8 cellular contexts compared by ENCODE assay signal in the genomic region with DNA sequence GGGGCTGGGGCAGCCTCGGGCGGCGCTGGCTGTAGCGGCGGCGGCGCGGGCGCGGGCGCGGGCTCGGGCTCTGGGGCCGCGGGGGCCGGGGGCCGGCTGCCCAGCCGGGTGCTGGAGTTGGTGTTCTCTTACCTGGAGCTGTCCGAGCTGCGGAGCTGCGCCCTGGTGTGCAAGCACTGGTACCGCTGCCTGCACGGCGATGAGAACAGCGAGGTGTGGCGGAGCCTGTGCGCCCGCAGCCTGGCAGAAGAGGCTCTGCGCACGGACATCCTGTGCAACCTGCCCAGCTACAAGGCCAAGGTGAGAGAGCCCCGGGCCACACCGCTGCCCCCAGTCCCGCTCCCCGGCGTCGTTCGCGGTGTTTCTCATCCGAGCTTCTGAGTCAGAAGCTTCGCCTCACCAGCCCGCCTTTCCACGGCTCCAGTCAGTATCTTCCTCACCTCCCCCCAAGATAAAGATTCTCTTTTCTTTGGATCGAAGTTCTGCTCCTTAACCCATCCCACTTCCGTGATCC. TPM values are rescaled to one million over a fixed set of nuclear protein-coding genes. Genes with fewer than 3 reads are reported as not detected.
DNase-seq lines count a peak whose midpoint lies in the region; ATAC-seq and TF ChIP-seq lines count a peak whose summit lies in the region.

No MANE protein-coding gene starts in this region.

- H3K27me3 Mint-ChIP-seq in activated T-helper 1 cell treated with anti-CD3 and anti-CD28 coated beads, Interleukin-12 subunit alpha, Interleukin-12 subunit beta, Interleukin-2, Interleukin-4 antibody, amounts not matched to agents 30 ng/mL and 10 ng/mL and 1 ng/mL, durations not matched to agents 14 hours and 24 hours and 36 hours (ENCODE audit: insufficient read depth): no peaks in the 10 kb centered on the region

- TF ChIP-seq POLR2A in transverse colon (IDR thresholded peaks at IDR 0.05): no peak

- peak overlapping the region; percentile 87 for H3K27ac ChIP-seq in neutrophil
- H3K27ac ChIP-seq in transverse colon: peak overlapping the region; percentile 86 to 98 (median 95)

- peaks cover 5% of the 10 kb centered on the region for H3K36me3 ChIP-seq in neutrophil
- no peaks in the 10 kb centered on the region for H3K36me3 ChIP-seq in transverse colon

- H3K4me1 Mint-ChIP-seq in activated T-helper 1 cell treated with anti-CD3 and anti-CD28 coated beads, Interleukin-12 subunit alpha, Interleukin-12 subunit beta, Interleukin-2, Interleukin-4 antibody, amounts not matched to agents 30 ng/mL and 10 ng/mL and 1 ng/mL, durations not matched to agents 14 hours and 24 hours and 36 hours (ENCODE audit: low read depth): peaks cover 37% of the 10 kb centered on the region

- H3K36me3 Mint-ChIP-seq in activated T-helper 1 cell treated with anti-CD3 and anti-CD28 coated beads, Interleukin-12 subunit alpha, Interleukin-12 subunit beta, Interleukin-2, Interleukin-4 antibody, amounts not matched to agents 30 ng/mL and 10 ng/mL and 1 ng/mL, durations not matched to agents 14 hours and 24 hours and 36 hours (ENCODE audit: low read depth): peaks cover 12% of the 10 kb centered on the region

- in situ Hi-C loops in transverse colon (cut with MboI; ENCODE audit: low pct_ligation_motif_present in 1 of 4, low pct_unique_long_range_greater_than_20kb in 1 of 4, low sequenced_read_pairs in 3 of 4): no loop called here

- H3K4me3 Mint-ChIP-seq in activated T-helper 1 cell treated with anti-CD3 and anti-CD28 coated beads, Interleukin-12 subunit alpha, Interleukin-12 subunit beta, Interleukin-2, Interleukin-4 antibody, amounts not matched to agents 30 ng/mL and 10 ng/mL and 1 ng/mL, durations not matched to agents 14 hours and 24 hours and 36 hours: peak overlapping the region; percentile 96

- H3K4me1 ChIP-seq in neutrophil (ENCODE audit: control insufficient read depth in 1 of 2, insufficient read depth in 1 of 2, low read depth in 1 of 2, low read length in 1 of 2) (peaks cover 25% of the 10 kb centered on the region in 2 experiments), transverse colon (peaks cover 18 to 33% (median 22%) of the 10 kb centered on the region in 4 donors)

- H3K4me3 ChIP-seq in foreskin fibroblast (ENCODE audit: low read depth in 1 of 2, low read length in 2 of 2) (peak overlapping the region; percentile 99 to 100), neutrophil (ENCODE audit: low read depth in 1 of 2, low read length in 1 of 2) (peak overlapping the region; percentile 92 to 93), transverse colon (peak overlapping the region; percentile 73 to 100 (median 96))

- TF ChIP-seq CTCF in foreskin fibroblast (IDR thresholded peaks at IDR 0.05; ENCODE audit: low read depth, low read length): no peak
- no peak for TF ChIP-seq CTCF in neutrophil (IDR thresholded peaks at IDR 0.05)
- TF ChIP-seq CTCF in transverse colon (IDR thresholded peaks at IDR 0.05): no peak

- 0 to 1% methylated on average over 12 to 25 of the region's 44 CpGs for WGBS in transverse colon (ENCODE audit: low coverage in 1 of 2), 2 donors

- peak; percentile 29 for ATAC-seq in HG02884 (IDR thresholded peaks at IDR 0.05; ENCODE audit: unreplicated experiment)

- H3K9me3 ChIP-seq in neutrophil (no peaks in the 10 kb centered on the region), transverse colon (no peaks in the 10 kb centered on the region)

- H3K27me3 ChIP-seq in neutrophil: no peaks in the 10 kb centered on the region
- no peaks in the 10 kb centered on the region for H3K27me3 ChIP-seq in transverse colon

- intact Hi-C loops in activated T-helper 1 cell treated with anti-CD3 and anti-CD28 coated beads, Interleukin-12 subunit alpha, Interleukin-12 subunit beta, Interleukin-2, Interleukin-4 antibody, amounts not matched to agents 30 ng/mL and 10 ng/mL and 1 ng/mL, durations not matched to agents 14 hours and 24 hours and 36 hours (cut with micrococcal nuclease): loop anchor here (2.0 to 5.0 kb wide), 4 partner anchors 32 to 298 kb away; a partner anchor contains a TSS
- intact Hi-C loops in transverse colon (cut with DNase I; ENCODE audit: low total_unique reads): no loop called here

- no peaks in the 10 kb centered on the region for H3K9me3 Mint-ChIP-seq in activated T-helper 1 cell treated with anti-CD3 and anti-CD28 coated beads, Interleukin-12 subunit alpha, Interleukin-12 subunit beta, Interleukin-2, Interleukin-4 antibody, amounts not matched to agents 30 ng/mL and 10 ng/mL and 1 ng/mL, durations not matched to agents 14 hours and 24 hours and 36 hours

- no peak for TF ChIP-seq EP300 in transverse colon (IDR thresholded peaks at IDR 0.05; ENCODE audit: low read depth)

- peak overlapping the region; percentile 91 for H3K27ac Mint-ChIP-seq in activated T-helper 1 cell treated with anti-CD3 and anti-CD28 coated beads, Interleukin-12 subunit alpha, Interleukin-12 subunit beta, Interleukin-2, Interleukin-4 antibody, amounts not matched to agents 30 ng/mL and 10 ng/mL and 1 ng/mL, durations not matched to agents 14 hours and 24 hours and 36 hours

- DNase-seq in NCI-H2171 treated with DMSO at 0.1 percent for 48 hours (lab: John Stamatoyannopoulos, UW) (peak; percentile 51), NCI-H2171 (lab: John Stamatoyannopoulos, UW) (no peak), NCI-H526 treated with DMSO at 0.1 percent for 48 hours (lab: John Stamatoyannopoulos, UW) (peak; percentile 19), foreskin fibroblast (peak; percentile 23 to 57), transverse colon (peak; percentile 56)
- DNase-seq in activated T-helper 1 cell treated with anti-CD3 and anti-CD28 coated beads, Interleukin-12 subunit alpha, Interleukin-12 subunit beta, Interleukin-2, Interleukin-4 antibody, amounts not matched to agents 30 ng/mL and 10 ng/mL and 1 ng/mL, durations not matched to agents 14 hours and 24 hours and 36 hours (ENCODE audit: low spot score): peak; percentile 41

RNA-seq across cellular contexts. Expression of a gene that starts 0.6 kb away (rescaled TPM):
- 22.8 and 24.3 TPM in 2 replicates for total RNA-seq in activated T-helper 1 cell treated with anti-CD3 and anti-CD28 coated beads, Interleukin-12 subunit alpha, Interleukin-12 subunit beta, Interleukin-2, Interleukin-4 antibody, amounts not matched to agents 30 ng/mL and 10 ng/mL and 1 ng/mL, durations not matched to agents 14 hours and 24 hours and 36 hours
- 1 to 10 TPM; 2.4 to 8.6 (median 5.3) TPM for total RNA-seq in transverse colon

RNA-seq across cellular contexts. Expression of a gene that starts 0.7 kb away (rescaled TPM):
- 24.8 and 25.5 TPM in 2 replicates for total RNA-seq in activated T-helper 1 cell treated with anti-CD3 and anti-CD28 coated beads, Interleukin-12 subunit alpha, Interleukin-12 subunit beta, Interleukin-2, Interleukin-4 antibody, amounts not matched to agents 30 ng/mL and 10 ng/mL and 1 ng/mL, durations not matched to agents 14 hours and 24 hours and 36 hours
- 10 to 100 TPM in 1 of 4 donors, 1 to 10 TPM in 2, not detected in 1; 1.6 to 14.2 (median 4.6) TPM for total RNA-seq in transverse colon

RNA-seq across cellular contexts. Expression of a gene that starts 53.9 kb away (rescaled TPM):
- not detected in 2 replicates for total RNA-seq in activated T-helper 1 cell treated with anti-CD3 and anti-CD28 coated beads, Interleukin-12 subunit alpha, Interleukin-12 subunit beta, Interleukin-2, Interleukin-4 antibody, amounts not matched to agents 30 ng/mL and 10 ng/mL and 1 ng/mL, durations not matched to agents 14 hours and 24 hours and 36 hours
- not detected for total RNA-seq in transverse colon
